8 cellular contexts compared by ENCODE assay signal in the genomic region with DNA sequence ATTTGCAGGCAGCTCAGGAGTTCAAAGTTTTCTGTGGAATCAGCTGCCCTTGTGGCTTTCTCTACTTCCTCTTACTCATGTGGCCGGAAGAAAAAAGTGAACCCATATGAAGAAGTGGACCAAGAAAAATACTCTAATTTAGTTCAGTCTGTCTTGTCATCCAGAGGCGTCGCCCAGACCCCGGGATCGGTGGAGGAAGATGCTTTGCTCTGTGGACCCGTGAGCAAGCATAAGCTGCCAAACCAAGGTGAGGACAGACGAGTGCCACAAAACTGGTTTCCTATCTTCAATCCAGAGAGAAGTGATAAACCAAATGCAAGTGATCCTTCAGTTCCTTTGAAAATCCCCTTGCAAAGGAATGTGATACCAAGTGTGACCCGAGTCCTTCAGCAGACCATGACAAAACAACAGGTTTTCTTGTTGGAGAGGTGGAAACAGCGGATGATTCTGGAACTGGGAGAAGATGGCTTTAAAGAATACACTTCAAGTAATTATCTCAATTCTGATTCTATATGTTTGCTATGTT. TPM values are rescaled to one million over a fixed set of nuclear protein-coding genes. Genes with fewer than 3 reads are reported as not detected.
A peak's percentile ranks its signal among the peaks of the same experiment; 100 is the strongest.
DNase-seq lines count a peak whose midpoint lies in the region; ATAC-seq and TF ChIP-seq lines count a peak whose summit lies in the region.

No MANE protein-coding gene starts in this region.

- H3K4me1 Mint-ChIP-seq in activated CD8-positive, alpha-beta T cell treated with anti-CD3 and anti-CD28 coated beads for 36 hours (ENCODE audit: low read depth) = peaks cover 28% of the 10 kb centered on the region
- H3K4me1 Mint-ChIP-seq in neural progenitor cell = peaks cover 60% of the 10 kb centered on the region

- H3K27me3 ChIP-seq in neural progenitor cell = no peaks in the 10 kb centered on the region

- H3K4me3 Mint-ChIP-seq in activated CD8-positive, alpha-beta T cell treated with anti-CD3 and anti-CD28 coated beads for 36 hours = peak overlapping the region; percentile 92
- peak overlapping the region; percentile 93 for H3K4me3 Mint-ChIP-seq in neural progenitor cell

- CTCF ChIA-PET in activated CD8-positive, alpha-beta T cell treated with anti-CD3 and anti-CD28 coated beads for 36 hours (lab: Charles Lee) = interaction anchor here (0.8 to 1.7 kb wide), 4 partner anchors 17 to 464 kb away, joined by 3 to 5 read pairs (median 3); a partner anchor contains a TSS

- H3F3A ChIP-seq in neural progenitor cell (ENCODE audit: low read depth) = peaks cover 25% of the 10 kb centered on the region

- POLR2A ChIA-PET in activated CD8-positive, alpha-beta T cell treated with anti-CD3 and anti-CD28 coated beads for 36 hours (lab: Charles Lee) = interaction anchor here (0.5 to 2.3 kb wide), 12 partner anchors 9 to 399 kb away, joined by 3 to 10 read pairs (median 6); a partner anchor contains a TSS

- no peak for ATAC-seq in activated CD8-positive, alpha-beta T cell treated with anti-CD3 and anti-CD28 coated beads for 36 hours
- ATAC-seq in GM19455 (IDR thresholded peaks at IDR 0.05; ENCODE audit: unreplicated experiment) (no peak), GM21360 (IDR thresholded peaks at IDR 0.05; ENCODE audit: unreplicated experiment) (no peak)

- no peaks in the 10 kb centered on the region for H3K9me3 Mint-ChIP-seq in activated CD8-positive, alpha-beta T cell treated with anti-CD3 and anti-CD28 coated beads for 36 hours
- H3K9me3 Mint-ChIP-seq in neural progenitor cell = no peaks in the 10 kb centered on the region

- H3K79me2 ChIP-seq in neural progenitor cell (ENCODE audit: low read depth) = peaks cover 97% of the 10 kb centered on the region

- H3K27me3 Mint-ChIP-seq in activated CD8-positive, alpha-beta T cell treated with anti-CD3 and anti-CD28 coated beads for 36 hours = no peaks in the 10 kb centered on the region
- H3K27me3 Mint-ChIP-seq in neural progenitor cell (ENCODE audit: insufficient read depth, low read depth) = no peaks in the 10 kb centered on the region

- peak overlapping the region; percentile 95 for H3K4me2 ChIP-seq in neural progenitor cell

- TF ChIP-seq CTCF in activated CD8-positive, alpha-beta T cell treated with anti-CD3 and anti-CD28 coated beads for 36 hours (IDR thresholded peaks at IDR 0.05) = no peak
- TF ChIP-seq CTCF in fibroblast of pulmonary artery (IDR thresholded peaks at IDR 0.05; ENCODE audit: low read length, missing control alignments) (no peak), neural progenitor cell (IDR thresholded peaks at IDR 0.05) (no peak)

- peaks cover 33% of the 10 kb centered on the region for H3K4me1 ChIP-seq in neural progenitor cell

- intact Hi-C loops in activated CD8-positive, alpha-beta T cell treated with anti-CD3 and anti-CD28 coated beads for 36 hours (cut with micrococcal nuclease) = loop anchor here (2.0 kb wide), 1 partner anchor 23 kb away; no protein-coding TSS in a partner anchor

- peak overlapping the region; percentile 95 for H3K9ac ChIP-seq in neural progenitor cell

- peaks cover 3% of the 10 kb centered on the region for H3K36me3 ChIP-seq in neural progenitor cell

- no peak overlapping the region for H3K27ac ChIP-seq in neural progenitor cell

- DNase-seq in NK-92 treated with Interleukin-12 subunit alpha and Interleukin-12 subunit beta, amount 100 ng/mL, for 24 hours (lab: John Stamatoyannopoulos, UW) = peak; percentile 45
- no peak for DNase-seq in NK-92 (lab: John Stamatoyannopoulos, UW; ENCODE audit: unreplicated experiment)
- peak; percentile 91 for DNase-seq in LHCN-M2 (ENCODE audit: low read depth)
- peak; percentile 57 for DNase-seq in activated CD8-positive, alpha-beta T cell treated with anti-CD3 and anti-CD28 coated beads for 36 hours
- DNase-seq in fibroblast of pulmonary artery (ENCODE audit: low read depth) = peak; percentile 36
- DNase-seq in neural progenitor cell (ENCODE audit: low spot score) = peak; percentile 23

- peaks cover 72% of the 10 kb centered on the region for H3K36me3 Mint-ChIP-seq in activated CD8-positive, alpha-beta T cell treated with anti-CD3 and anti-CD28 coated beads for 36 hours (ENCODE audit: low read depth)
- H3K36me3 Mint-ChIP-seq in neural progenitor cell = peaks cover 5% of the 10 kb centered on the region

- H2AFZ ChIP-seq in neural progenitor cell (replicated peaks) = no peak overlapping the region

- H3K27ac Mint-ChIP-seq in activated CD8-positive, alpha-beta T cell treated with anti-CD3 and anti-CD28 coated beads for 36 hours = peak overlapping the region; percentile 99
- peak overlapping the region; percentile 92 for H3K27ac Mint-ChIP-seq in neural progenitor cell

- H3K4me3 ChIP-seq in fibroblast of pulmonary artery (replicated peaks; ENCODE audit: low read depth, low read length) (peak overlapping the region; percentile 82), neural progenitor cell (peak overlapping the region; percentile 88)

- H4K20me1 ChIP-seq in neural progenitor cell (ENCODE audit: low read depth) = peaks cover 66% of the 10 kb centered on the region

- H3K9me3 ChIP-seq in neural progenitor cell (ENCODE audit: low read depth) = no peaks in the 10 kb centered on the region

RNA-seq across cellular contexts. Expression of a gene that starts 1.1 kb away (rescaled TPM):
- total RNA-seq in LHCN-M2 (2014; rRNA removed) (29.3 and 42.6 TPM in 2 replicates), neural progenitor cell (ENCODE audit: low replicate concordance) (57.2 and 87.2 TPM in 2 replicates)
- 16.3 TPM for polyA plus RNA-seq in LHCN-M2 (2012)
- 10 to 100 TPM; 28.2 to 30.5 TPM for total RNA-seq in activated CD8-positive, alpha-beta T cell treated with anti-CD3 and anti-CD28 coated beads for 36 hours

RNA-seq across cellular contexts. Expression of a gene that starts 1.4 kb away (rescaled TPM):
- total RNA-seq in LHCN-M2 (2014; rRNA removed) (116 and 132 TPM in 2 replicates), neural progenitor cell (ENCODE audit: low replicate concordance) (156 and 226 TPM in 2 replicates)
- polyA plus RNA-seq in LHCN-M2 (2012) = 57.3 TPM
- total RNA-seq in activated CD8-positive, alpha-beta T cell treated with anti-CD3 and anti-CD28 coated beads for 36 hours = 100 to 1,000 TPM; 222 to 249 TPM
